ENCODE assay signal across 13 cellular contexts in genomic region chr20:21613512-21613911, GRCh38.
DNase-seq lines count a peak whose midpoint lies in the region; ATAC-seq and TF ChIP-seq lines count a peak whose summit lies in the region.
"Had no signal": no experiment of that assay in that cellular context is flagged by ENCODE, and none has a peak within 500 bp of the region (broad histone marks: within the 10 kb centered on the region; RNA-seq: fewer than 3 reads in every experiment).

No MANE protein-coding gene starts in this region.

- DNase-seq in NCI-H2171 treated with DMSO at 0.1 percent for 48 hours (lab: John Stamatoyannopoulos, UW) (peak; percentile 97), caudate nucleus (lab: John Stamatoyannopoulos, UW) (peak in 1 of 61 donors; percentile 26), substantia nigra (lab: John Stamatoyannopoulos, UW) (peak in 7 of 49 donors; percentile 3 to 35 (median 8)), Right ventricle myocardium superior (no peak)
- DNase-seq in activated CD4-positive, CD25-positive, alpha-beta regulatory T cell (lab: John Stamatoyannopoulos, UW), result no peak
- DNase-seq: gastrocnemius medialis, NCI-H2227 treated with DMSO at 0.1 percent for 48 hours, nephron progenitor cell, SIG-M5, sigmoid colon had no signal

- no peaks in the 10 kb centered on the region for H3K9me3 ChIP-seq in HEK293 (ENCODE audit: control insufficient read depth, insufficient read depth, low read depth, low read length)
- H3K9me3 ChIP-seq: gastrocnemius medialis, sigmoid colon, suprapubic skin had no signal

- H3K27ac ChIP-seq in HEK293 (ENCODE audit: extremely low read depth, low read depth, low read length), result no peak overlapping the region
- peak overlapping the region; percentile 84 for H3K27ac ChIP-seq in caudate nucleus (ENCODE audit: low read depth, low read length)
- H3K27ac ChIP-seq in substantia nigra (ENCODE audit: low read depth, low read length, poor library complexity, severe bottlenecking), result peak overlapping the region; percentile 56
- H3K27ac ChIP-seq: gastrocnemius medialis, sigmoid colon, suprapubic skin had no signal

- intact Hi-C loops in Right ventricle myocardium superior (cut with DNase I), result no loop called here

- H3K4me3 ChIP-seq in HEK293 (ENCODE audit: low read depth, low read length), result no peak overlapping the region
- H3K4me3 ChIP-seq: gastrocnemius medialis, sigmoid colon, suprapubic skin had no signal

- no peak for TF ChIP-seq CTCF in HEK293 (tag by site-specific recombination; IDR thresholded peaks at IDR 0.05)

- H3K4me1 ChIP-seq in HEK293 (ENCODE audit: control insufficient read depth, insufficient read depth, low read length), result 0 out of 2 replicates have a peak, but pooled peaks cover 4% of the 10 kb centered on the region
- H3K4me1 ChIP-seq: gastrocnemius medialis, sigmoid colon, suprapubic skin had no signal

- POLR2A ChIA-PET in HEK293 (lab: Yijun Ruan, JAX), result no interaction called here

- H3K36me3 ChIP-seq in HEK293 (ENCODE audit: control insufficient read depth in 2 of 2, insufficient read depth in 1 of 2, low read length in 2 of 2), result no peaks in the 10 kb centered on the region
- H3K36me3 ChIP-seq: gastrocnemius medialis, sigmoid colon, suprapubic skin had no signal

- CTCF ChIA-PET in HEK293 (lab: Yijun Ruan, JAX), result interaction anchor here (1.1 to 3.9 kb wide), 6 partner anchors 9 to 767 kb away, joined by 3 to 28 read pairs (median 8); no protein-coding TSS in a partner anchor

- ATAC-seq in Right ventricle myocardium superior (ENCODE audit: poor library complexity) (no peak), HG03521 (IDR thresholded peaks at IDR 0.05; ENCODE audit: unreplicated experiment) (no peak)
- ATAC-seq: gastrocnemius medialis had no signal

TF ChIP-seq in HEK293, 187 proteins besides CTCF, POLR2A, EP300 and RAD21 (continues in another document):
- no peak for TF ChIP-seq ZNF274 (IDR thresholded peaks at IDR 0.05; ENCODE audit: low read length)
- TF ChIP-seq ZNF274 (tag by site-specific recombination; IDR thresholded peaks at IDR 0.05; ENCODE audit: borderline replicate concordance), result no peak
- TF ChIP-seq GLI4 (tag by site-specific recombination; IDR thresholded peaks at IDR 0.05), result no peak
- TF ChIP-seq ZNF600 (tag by site-specific recombination; IDR thresholded peaks at IDR 0.05), result no peak
- TF ChIP-seq ZNF585B (tag by site-specific recombination; IDR thresholded peaks at IDR 0.05), result no peak
- TF ChIP-seq, protein P1, sequence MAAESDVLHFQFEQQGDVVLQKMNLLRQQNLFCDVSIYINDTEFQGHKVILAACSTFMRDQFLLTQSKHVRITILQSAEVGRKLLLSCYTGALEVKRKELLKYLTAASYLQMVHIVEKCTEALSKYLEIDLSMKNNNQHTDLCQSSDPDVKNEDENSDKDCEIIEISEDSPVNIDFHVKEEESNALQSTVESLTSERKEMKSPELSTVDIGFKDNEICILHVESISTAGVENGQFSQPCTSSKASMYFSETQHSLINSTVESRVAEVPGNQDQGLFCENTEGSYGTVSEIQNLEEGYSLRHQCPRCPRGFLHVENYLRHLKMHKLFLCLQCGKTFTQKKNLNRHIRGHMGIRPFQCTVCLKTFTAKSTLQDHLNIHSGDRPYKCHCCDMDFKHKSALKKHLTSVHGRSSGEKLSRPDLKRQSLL (tag by site-specific recombination; IDR thresholded peaks at IDR 0.05), result peak; percentile 34; the same call in 1 of the 2 replicates
- TF ChIP-seq PBX3 (CRISPR knock-in tag; IDR thresholded peaks at IDR 0.05), result no peak
- no peak for TF ChIP-seq ZFP3 (tag by site-specific recombination; IDR thresholded peaks at IDR 0.05; ENCODE audit: low read depth)
- TF ChIP-seq ZBTB48 (tag by site-specific recombination; IDR thresholded peaks at IDR 0.05), result peak; percentile 74
- TF ChIP-seq ZNF549 (tag by site-specific recombination; IDR thresholded peaks at IDR 0.05), result no peak
- TF ChIP-seq ZNF157 (tag by site-specific recombination; IDR thresholded peaks at IDR 0.05), result no peak
- no peak for TF ChIP-seq ZNF138 (tag by site-specific recombination; IDR thresholded peaks at IDR 0.05; ENCODE audit: borderline replicate concordance)
- TF ChIP-seq, protein P2, sequence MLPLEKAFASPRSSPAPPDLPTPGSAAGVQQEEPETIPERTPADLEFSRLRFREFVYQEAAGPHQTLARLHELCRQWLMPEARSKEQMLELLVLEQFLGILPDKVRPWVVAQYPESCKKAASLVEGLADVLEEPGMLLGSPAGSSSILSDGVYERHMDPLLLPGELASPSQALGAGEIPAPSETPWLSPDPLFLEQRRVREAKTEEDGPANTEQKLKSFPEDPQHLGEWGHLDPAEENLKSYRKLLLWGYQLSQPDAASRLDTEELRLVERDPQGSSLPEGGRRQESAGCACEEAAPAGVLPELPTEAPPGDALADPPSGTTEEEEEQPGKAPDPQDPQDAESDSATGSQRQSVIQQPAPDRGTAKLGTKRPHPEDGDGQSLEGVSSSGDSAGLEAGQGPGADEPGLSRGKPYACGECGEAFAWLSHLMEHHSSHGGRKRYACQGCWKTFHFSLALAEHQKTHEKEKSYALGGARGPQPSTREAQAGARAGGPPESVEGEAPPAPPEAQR (tag by site-specific recombination; IDR thresholded peaks at IDR 0.05), result no peak
- TF ChIP-seq, protein P3, sequence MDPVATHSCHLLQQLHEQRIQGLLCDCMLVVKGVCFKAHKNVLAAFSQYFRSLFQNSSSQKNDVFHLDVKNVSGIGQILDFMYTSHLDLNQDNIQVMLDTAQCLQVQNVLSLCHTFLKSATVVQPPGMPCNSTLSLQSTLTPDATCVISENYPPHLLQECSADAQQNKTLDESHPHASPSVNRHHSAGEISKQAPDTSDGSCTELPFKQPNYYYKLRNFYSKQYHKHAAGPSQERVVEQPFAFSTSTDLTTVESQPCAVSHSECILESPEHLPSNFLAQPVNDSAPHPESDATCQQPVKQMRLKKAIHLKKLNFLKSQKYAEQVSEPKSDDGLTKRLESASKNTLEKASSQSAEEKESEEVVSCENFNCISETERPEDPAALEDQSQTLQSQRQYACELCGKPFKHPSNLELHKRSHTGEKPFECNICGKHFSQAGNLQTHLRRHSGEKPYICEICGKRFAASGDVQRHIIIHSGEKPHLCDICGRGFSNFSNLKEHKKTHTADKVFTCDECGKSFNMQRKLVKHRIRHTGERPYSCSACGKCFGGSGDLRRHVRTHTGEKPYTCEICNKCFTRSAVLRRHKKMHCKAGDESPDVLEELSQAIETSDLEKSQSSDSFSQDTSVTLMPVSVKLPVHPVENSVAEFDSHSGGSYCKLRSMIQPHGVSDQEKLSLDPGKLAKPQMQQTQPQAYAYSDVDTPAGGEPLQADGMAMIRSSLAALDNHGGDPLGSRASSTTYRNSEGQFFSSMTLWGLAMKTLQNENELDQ (tag by site-specific recombination; IDR thresholded peaks at IDR 0.05; ENCODE audit: low read depth), result no peak
- TF ChIP-seq, protein P4, sequence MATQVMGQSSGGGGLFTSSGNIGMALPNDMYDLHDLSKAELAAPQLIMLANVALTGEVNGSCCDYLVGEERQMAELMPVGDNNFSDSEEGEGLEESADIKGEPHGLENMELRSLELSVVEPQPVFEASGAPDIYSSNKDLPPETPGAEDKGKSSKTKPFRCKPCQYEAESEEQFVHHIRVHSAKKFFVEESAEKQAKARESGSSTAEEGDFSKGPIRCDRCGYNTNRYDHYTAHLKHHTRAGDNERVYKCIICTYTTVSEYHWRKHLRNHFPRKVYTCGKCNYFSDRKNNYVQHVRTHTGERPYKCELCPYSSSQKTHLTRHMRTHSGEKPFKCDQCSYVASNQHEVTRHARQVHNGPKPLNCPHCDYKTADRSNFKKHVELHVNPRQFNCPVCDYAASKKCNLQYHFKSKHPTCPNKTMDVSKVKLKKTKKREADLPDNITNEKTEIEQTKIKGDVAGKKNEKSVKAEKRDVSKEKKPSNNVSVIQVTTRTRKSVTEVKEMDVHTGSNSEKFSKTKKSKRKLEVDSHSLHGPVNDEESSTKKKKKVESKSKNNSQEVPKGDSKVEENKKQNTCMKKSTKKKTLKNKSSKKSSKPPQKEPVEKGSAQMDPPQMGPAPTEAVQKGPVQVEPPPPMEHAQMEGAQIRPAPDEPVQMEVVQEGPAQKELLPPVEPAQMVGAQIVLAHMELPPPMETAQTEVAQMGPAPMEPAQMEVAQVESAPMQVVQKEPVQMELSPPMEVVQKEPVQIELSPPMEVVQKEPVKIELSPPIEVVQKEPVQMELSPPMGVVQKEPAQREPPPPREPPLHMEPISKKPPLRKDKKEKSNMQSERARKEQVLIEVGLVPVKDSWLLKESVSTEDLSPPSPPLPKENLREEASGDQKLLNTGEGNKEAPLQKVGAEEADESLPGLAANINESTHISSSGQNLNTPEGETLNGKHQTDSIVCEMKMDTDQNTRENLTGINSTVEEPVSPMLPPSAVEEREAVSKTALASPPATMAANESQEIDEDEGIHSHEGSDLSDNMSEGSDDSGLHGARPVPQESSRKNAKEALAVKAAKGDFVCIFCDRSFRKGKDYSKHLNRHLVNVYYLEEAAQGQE (tag by site-specific recombination; IDR thresholded peaks at IDR 0.05), result peak; percentile 74; the same call in 1 of the 2 replicates
- TF ChIP-seq OVOL3 (tag by site-specific recombination; IDR thresholded peaks at IDR 0.05), result no peak
